Comparison of ENCODE assay signal across 8 cellular contexts in the genomic region with DNA sequence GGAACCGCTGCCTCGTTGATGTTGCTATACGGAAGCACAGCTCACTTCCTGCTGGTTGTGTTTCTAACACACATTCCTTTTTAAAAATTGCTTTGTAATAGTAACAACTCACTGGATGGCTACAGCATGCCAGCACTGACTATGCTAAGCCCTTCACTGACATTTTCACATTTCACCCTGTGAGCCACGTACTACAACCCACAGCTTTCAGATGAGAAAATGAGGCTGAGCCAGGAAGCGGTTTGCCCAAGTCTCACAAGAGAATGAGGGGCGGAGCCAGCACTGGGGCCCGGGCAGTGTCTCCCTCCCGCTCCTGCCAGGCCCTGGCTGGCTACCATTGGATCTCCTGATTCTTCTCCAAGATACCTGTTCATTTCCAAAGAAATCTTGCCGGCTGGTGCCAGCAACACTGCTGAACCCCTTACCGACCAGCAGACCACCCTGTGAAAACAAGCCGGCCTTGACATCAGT. TPM values are rescaled to one million over a fixed set of nuclear protein-coding genes. Genes with fewer than 3 reads are reported as not detected.
A peak's percentile ranks its signal among the peaks of the same experiment; 100 is the strongest.
DNase-seq lines count a peak whose midpoint lies in the region; ATAC-seq and TF ChIP-seq lines count a peak whose summit lies in the region.

No MANE protein-coding gene starts in this region.

- H3K4me1 ChIP-seq in HCT116 (ENCODE audit: control insufficient read depth in 1 of 2, insufficient read depth in 2 of 2, low read length in 2 of 2), result 0 out of 4 replicates have a peak, but pooled peaks cover 0 to 3% of the 10 kb centered on the region in 2 experiments
- peaks cover 46% of the 10 kb centered on the region for H3K4me1 ChIP-seq in mononuclear cell (ENCODE audit: insufficient read depth, low read length)

- intact Hi-C loops in HCT116 (cut with micrococcal nuclease), result no loop called here

- H3K27me3 ChIP-seq in HCT116 (ENCODE audit: insufficient read depth, low read length), result no peaks in the 10 kb centered on the region
- H3K27me3 ChIP-seq in mononuclear cell (ENCODE audit: insufficient read depth, low read length), result no peaks in the 10 kb centered on the region

- H3K9me2 ChIP-seq in HCT116 (ENCODE audit: insufficient read depth), result no peaks in the 10 kb centered on the region

- no peak overlapping the region for H3K4me2 ChIP-seq in HCT116 (ENCODE audit: low read length)

- no peak overlapping the region for H3K27ac ChIP-seq in HCT116 (ENCODE audit: low read depth, low read length)

- peak; percentile 74 for DNase-seq in GM12864 (ENCODE audit: low read depth)
- DNase-seq in HCT116 (ENCODE audit: low read depth, low spot score), result no peak
- peak; percentile 38 for DNase-seq in NCI-H2107 treated with DMSO at 0.1 percent for 48 hours (lab: John Stamatoyannopoulos, UW; ENCODE audit: unreplicated experiment)
- peak; percentile 79 to 81 for DNase-seq in activated CD4-positive, alpha-beta T cell treated with anti-CD3 and anti-CD28 coated beads, Interleukin-2, amount 50 U/mL, for 4 hours
- DNase-seq in ecto neural progenitor cell (ENCODE audit: low spot score), result peak; percentile 67
- peak; percentile 59 to 65 for DNase-seq in stimulated activated CD8-positive, alpha-beta memory T cell treated with anti-CD3 and anti-CD28 coated beads, Interleukin-4, amount 100 ng/mL, for 1 hour (ENCODE audit: low read depth in 2 of 2, low spot score in 1 of 2)
- no peak for DNase-seq in NCI-H446 treated with DMSO at 0.1 percent for 48 hours (lab: John Stamatoyannopoulos, UW)

- no peaks in the 10 kb centered on the region for H4K20me1 ChIP-seq in HCT116 (ENCODE audit: insufficient read depth)

- H2AFZ ChIP-seq in HCT116 (ENCODE audit: low read depth, low read length, poor library complexity, severe bottlenecking), result no peak overlapping the region

- TF ChIP-seq POLR2A in HCT116 (IDR thresholded peaks at IDR 0.05; ENCODE audit: borderline replicate concordance, extremely low read depth, insufficient read depth, insufficient read length), result no peak

- TF ChIP-seq RAD21 in HCT116 (IDR thresholded peaks at IDR 0.05; ENCODE audit: low read depth), result no peak

- H3K9ac ChIP-seq in HCT116 (ENCODE audit: low read length), result no peak overlapping the region

- RAD21 ChIA-PET in HCT116 (lab: Charles Lee; ENCODE audit: low non-redundant PET in 1 of 2, low total read pairs in 2 of 2, uncharacterized antibody in 2 of 2, unreplicated experiment in 2 of 2), result no interaction called here

- no peaks in the 10 kb centered on the region for H3K79me2 ChIP-seq in HCT116 (ENCODE audit: insufficient read depth, low read length)

- CTCF ChIA-PET in HCT116 (lab: Charles Lee), result no interaction called here

- peak; percentile 58; the same call in 1 of the 2 replicates for ATAC-seq in HCT116

- H3K36me3 ChIP-seq in HCT116 (ENCODE audit: control insufficient read depth in 1 of 2, insufficient read depth in 2 of 2, low read length in 2 of 2), result peaks cover 6 to 9% of the 10 kb centered on the region in 2 experiments; a peak in 3 of 4 replicates

- TF ChIP-seq CTCF in GM12864 (IDR thresholded peaks at IDR 0.05; ENCODE audit: low read depth, low read length, missing control alignments) (no peak), HCT116 (IDR thresholded peaks at IDR 0.05 in 2 of 3, conservative IDR thresholded peaks at IDR 0.05 in 1 of 3; ENCODE audit: borderline replicate concordance in 1 of 3, insufficient read depth in 1 of 3, low read depth in 2 of 3, low read length in 2 of 3) (no peak)

- H3K4me3 ChIP-seq in GM12864 (ENCODE audit: low read depth, low read length) (no peak overlapping the region; the same call in 1 of the 2 replicates), HCT116 (replicated peaks in 1 of 2; ENCODE audit: low read depth in 1 of 2, low read length in 2 of 2) (no peak overlapping the region), mononuclear cell (ENCODE audit: low read length) (peak overlapping the region; percentile 5)

- H3K9me3 ChIP-seq in HCT116 (ENCODE audit: control insufficient read depth in 1 of 2, insufficient read depth in 1 of 2, low read depth in 1 of 2, low read length in 2 of 2) (no peaks in the 10 kb centered on the region), mononuclear cell (ENCODE audit: low read depth, low read length) (no peaks in the 10 kb centered on the region)

- no TSS peak for BruUV-seq in HCT116 (replicated peaks; lab: Mats Ljungman, UMichigan)

- POLR2A ChIA-PET in HCT116 (lab: Charles Lee), result interaction anchor here (0.6 kb wide), 1 partner anchor 184 kb away, joined by 3 read pairs; no protein-coding TSS in a partner anchor

TF ChIP-seq in HCT116, 20 proteins besides CTCF, POLR2A, EP300 and RAD21:
- TF ChIP-seq, protein P1, sequence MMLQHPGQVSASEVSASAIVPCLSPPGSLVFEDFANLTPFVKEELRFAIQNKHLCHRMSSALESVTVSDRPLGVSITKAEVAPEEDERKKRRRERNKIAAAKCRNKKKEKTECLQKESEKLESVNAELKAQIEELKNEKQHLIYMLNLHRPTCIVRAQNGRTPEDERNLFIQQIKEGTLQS (IDR thresholded peaks at IDR 0.05), result no peak
- TF ChIP-seq YY1 (IDR thresholded peaks at IDR 0.05; ENCODE audit: extremely low read depth, insufficient replicate concordance, low read depth, low read length) (no peak), SP1 (IDR thresholded peaks at IDR 0.05; ENCODE audit: low read depth) (no peak), POLR2AphosphoS5 (IDR thresholded peaks at IDR 0.05; ENCODE audit: low read depth, low read length) (no peak), JUND (IDR thresholded peaks at IDR 0.05) (no peak), FOSL1 (IDR thresholded peaks at IDR 0.05; ENCODE audit: low read depth) (no peak), SRF (IDR thresholded peaks at IDR 0.05; ENCODE audit: low read depth) (no peak)
TF ChIP-seq in HCT116: peak in this region for 0.

RNA-seq across cellular contexts. Expression of gene FAM78A, which starts 38.3 kb away (rescaled TPM):
- 3.4 TPM for total RNA-seq in HCT116 (2021; ENCODE audit: unreplicated experiment)
- polyA plus RNA-seq in HCT116 (2012), result 1.8 and 2.2 TPM in 2 replicates
- 32.3 TPM for total RNA-seq in mononuclear cell

RNA-seq across cellular contexts. Expression of gene PLPP7, which starts 51.6 kb away (rescaled TPM):
- total RNA-seq in HCT116 (2021; ENCODE audit: unreplicated experiment), result 0.37 TPM
- 0.12 and 0.17 TPM in 2 replicates for polyA plus RNA-seq in HCT116 (2012)
- total RNA-seq in mononuclear cell, result 0.52 TPM

Comparison
In these comparisons a context has a peak if more than half of its experiments do, and no peak if none do; other contexts are left out.
1. DNase-seq: peak in GM12864 (single experiment), NCI-H2107 treated with DMSO at 0.1 percent for 48 hours (single experiment), activated CD4-positive, alpha-beta T cell treated with anti-CD3 and anti-CD28 coated beads, Interleukin-2, amount 50 U/mL, for 4 hours (2 of 2), ecto neural progenitor cell (single experiment) and stimulated activated CD8-positive, alpha-beta memory T cell treated with anti-CD3 and anti-CD28 coated beads, Interleukin-4, amount 100 ng/mL, for 1 hour (2 of 2); none in HCT116 (single experiment) and NCI-H446 treated with DMSO at 0.1 percent for 48 hours (single experiment).